Comparison of ENCODE assay signal across 20 cellular contexts in genomic region chr10:16458196-16458977, GRCh38. TPM values are rescaled to one million over a fixed set of nuclear protein-coding genes. Genes with fewer than 3 reads are reported as not detected.
DNase-seq lines count a peak whose midpoint lies in the region; ATAC-seq and TF ChIP-seq lines count a peak whose summit lies in the region.
"Had no signal": no experiment of that assay in that cellular context is flagged by ENCODE, and none has a peak within 500 bp of the region (broad histone marks: within the 10 kb centered on the region; RNA-seq: fewer than 3 reads in every experiment).

No MANE protein-coding gene starts in this region.

- no peaks in the 10 kb centered on the region for H3K9me3 Mint-ChIP-seq in CD8-positive, alpha-beta T cell
- no peaks in the 10 kb centered on the region for H3K9me3 Mint-ChIP-seq in activated T-helper 17 cell treated with anti-CD3 and anti-CD28 coated beads, Interleukin-2, amount 50 U/mL, for 72 hours
- no peaks in the 10 kb centered on the region for H3K9me3 Mint-ChIP-seq in immature natural killer cell
- H3K9me3 Mint-ChIP-seq: activated naive CD4-positive, alpha-beta T cell treated with anti-CD3 and anti-CD28 coated beads, Interleukin-2, amount 50 U/mL, for 72 hours had no signal

- CTCF ChIA-PET in CD8-positive, alpha-beta T cell (lab: Charles Lee): no interaction called here

- H3K4me1 Mint-ChIP-seq in CD8-positive, alpha-beta T cell (ENCODE audit: low read depth): peaks cover 10% of the 10 kb centered on the region
- H3K4me1 Mint-ChIP-seq in activated T-helper 17 cell treated with anti-CD3 and anti-CD28 coated beads, Interleukin-2, amount 50 U/mL, for 72 hours: peaks cover 9% of the 10 kb centered on the region
- H3K4me1 Mint-ChIP-seq in immature natural killer cell: peaks cover 14 to 26% of the 10 kb centered on the region in 2 donors

- H3K4me1 ChIP-seq in CD8-positive, alpha-beta T cell (ENCODE audit: insufficient read depth, low read length): no peaks in the 10 kb centered on the region
- peaks cover 0 to 6% (median 0%) of the 10 kb centered on the region in 6 donors for H3K4me1 ChIP-seq in spleen
- H3K4me1 ChIP-seq: psoas muscle, transverse colon had no signal

- H3K27me3 Mint-ChIP-seq in CD8-positive, alpha-beta T cell (ENCODE audit: low read depth): no peaks in the 10 kb centered on the region
- H3K27me3 Mint-ChIP-seq in activated T-helper 17 cell treated with anti-CD3 and anti-CD28 coated beads, Interleukin-2, amount 50 U/mL, for 72 hours: no peaks in the 10 kb centered on the region
- peaks cover 0 to 2% (median 0%) of the 10 kb centered on the region in 3 donors for H3K27me3 Mint-ChIP-seq in immature natural killer cell (ENCODE audit: low read depth in 3 of 3)

- intact Hi-C loops in CD8-positive, alpha-beta T cell (cut with DNase I, micrococcal nuclease): no loop called here
- intact Hi-C loops in spleen (cut with DNase I; ENCODE audit: low total_unique reads): no loop called here

- no peak overlapping the region for H3K4me3 Mint-ChIP-seq in CD8-positive, alpha-beta T cell
- no peak overlapping the region for H3K4me3 Mint-ChIP-seq in activated T-helper 17 cell treated with anti-CD3 and anti-CD28 coated beads, Interleukin-2, amount 50 U/mL, for 72 hours
- peak overlapping the region in 1 of 5 donors; percentile 22 for H3K4me3 Mint-ChIP-seq in immature natural killer cell

- no peak overlapping the region for H3K4me3 ChIP-seq in CD8-positive, alpha-beta T cell (ENCODE audit: low read depth, low read length)
- H3K4me3 ChIP-seq in spleen: no peak overlapping the region
- H3K4me3 ChIP-seq: lung, psoas muscle, transverse colon had no signal

- no peak for TF ChIP-seq POLR2A in spleen (IDR thresholded peaks at IDR 0.05)

- H3K27me3 ChIP-seq in CD8-positive, alpha-beta T cell (ENCODE audit: insufficient read depth, low read length): no peaks in the 10 kb centered on the region
- H3K27me3 ChIP-seq in spleen (replicated peaks in 1 of 7): no peaks in the 10 kb centered on the region
- H3K27me3 ChIP-seq: transverse colon had no signal

- H3K27ac ChIP-seq in CD8-positive, alpha-beta T cell (ENCODE audit: low read depth, low read length): no peak overlapping the region
- no peak overlapping the region for H3K27ac ChIP-seq in spleen
- H3K27ac ChIP-seq: KMS-11, psoas muscle, RWPE1, transverse colon had no signal

- DNase-seq in CD8-positive, alpha-beta T cell: no peak
- no peak for DNase-seq in HCEC 1CT
- DNase-seq in immature natural killer cell: no peak
- DNase-seq in DMS114 treated with DMSO at 0.1 percent for 48 hours (lab: John Stamatoyannopoulos, UW; ENCODE audit: unreplicated experiment): no peak
- DNase-seq in spleen: no peak
- DNase-seq: activated CD4-positive, alpha-beta T cell treated with anti-CD3 and anti-CD28 coated beads for 4 hours; caudate nucleus; kidney; NCI-H1436; NCI-H510A; psoas muscle; stimulated activated CD8-positive, alpha-beta memory T cell treated with anti-CD3 and anti-CD28 coated beads, Interleukin-4, amount 100 ng/mL, for 48 hours; transverse colon had no signal

- POLR2A ChIA-PET in CD8-positive, alpha-beta T cell (lab: Charles Lee): no interaction called here

- ATAC-seq in CD8-positive, alpha-beta T cell: no peak
- peak; percentile 51 for ATAC-seq in GM18517 (IDR thresholded peaks at IDR 0.05; ENCODE audit: unreplicated experiment)
- ATAC-seq in HG02870 (IDR thresholded peaks at IDR 0.05; ENCODE audit: unreplicated experiment): peak; percentile 71
- ATAC-seq in activated T-helper 17 cell treated with anti-CD3 and anti-CD28 coated beads, Interleukin-2, amount 50 U/mL, for 72 hours (replicated peaks): peak; percentile 35
- ATAC-seq: psoas muscle had no signal

- peak overlapping the region; percentile 8 for H3K27ac Mint-ChIP-seq in CD8-positive, alpha-beta T cell
- no peak overlapping the region for H3K27ac Mint-ChIP-seq in activated T-helper 17 cell treated with anti-CD3 and anti-CD28 coated beads, Interleukin-2, amount 50 U/mL, for 72 hours
- H3K27ac Mint-ChIP-seq in immature natural killer cell: peak overlapping the region in 3 of 6 donors; percentile 25 to 48 (median 41)

- TF ChIP-seq CTCF in CD8-positive, alpha-beta T cell (IDR thresholded peaks at IDR 0.05): no peak
- TF ChIP-seq CTCF in spleen (IDR thresholded peaks at IDR 0.05 in 8 of 11, conservative IDR thresholded peaks at IDR 0.05 in 3 of 11): no peak

- no peaks in the 10 kb centered on the region for H3K36me3 ChIP-seq in CD8-positive, alpha-beta T cell (ENCODE audit: insufficient read depth, low read length)
- peaks cover 0 to 12% (median 0%) of the 10 kb centered on the region in 6 donors for H3K36me3 ChIP-seq in spleen
- H3K36me3 ChIP-seq: transverse colon had no signal

- H3K9me3 ChIP-seq in CD8-positive, alpha-beta T cell (ENCODE audit: low read length): no peaks in the 10 kb centered on the region
- no peaks in the 10 kb centered on the region for H3K9me3 ChIP-seq in spleen
- H3K9me3 ChIP-seq: psoas muscle, transverse colon had no signal

- 81 to 91% (median 88%) methylated on average over 6 of the region's 6 CpGs for WGBS in spleen, 5 donors

- peaks cover 14% of the 10 kb centered on the region for H3K36me3 Mint-ChIP-seq in CD8-positive, alpha-beta T cell
- H3K36me3 Mint-ChIP-seq in activated T-helper 17 cell treated with anti-CD3 and anti-CD28 coated beads, Interleukin-2, amount 50 U/mL, for 72 hours (ENCODE audit: low read depth): peaks cover 24% of the 10 kb centered on the region
- H3K36me3 Mint-ChIP-seq in immature natural killer cell: no peaks in the 10 kb centered on the region

RNA-seq across cellular contexts. Expression of gene PTER, which starts 21.6 kb away (rescaled TPM):
- 1 to 10 TPM; 6.4 TPM for total RNA-seq in CD8-positive, alpha-beta T cell
- 10 to 100 TPM; 29.2 to 38.4 TPM for total RNA-seq in activated T-helper 17 cell treated with anti-CD3 and anti-CD28 coated beads, Interleukin-2, amount 50 U/mL, for 72 hours
- polyA plus RNA-seq in immature natural killer cell (10 to 100 TPM; 13.1 to 16.0 (median 13.3) TPM), spleen (1 to 10 TPM; 5.2 to 6.0 (median 5.8) TPM)
- total RNA-seq in spleen: 10 to 100 TPM; 17.5 to 29.3 (median 19.6) TPM
